12 cellular contexts compared by ENCODE assay signal in genomic region chr4:14269824-14270223, GRCh38.
DNase-seq lines count a peak whose midpoint lies in the region.
"Had no signal": no experiment of that assay in that cellular context is flagged by ENCODE, and none has a peak within 500 bp of the region (broad histone marks: within the 10 kb centered on the region; RNA-seq: fewer than 3 reads in every experiment).

No MANE protein-coding gene starts in this region.

- peak; percentile 2 for DNase-seq in stimulated activated CD4-positive, alpha-beta T cell treated with anti-CD3 and anti-CD28 coated beads, Interleukin-1b, Interleukin-23, amount 100 ng/mL, for 48 hours
- no peak for DNase-seq in stimulated activated CD4-positive, alpha-beta T cell treated with anti-CD3 and anti-CD28 coated beads, Interleukin-2, amount 100 ng/mL, for 48 hours
- DNase-seq in KBM-7 (peak; percentile 93), head of caudate nucleus (peak in 23 of 42 donors; percentile 5 to 50 (median 22)), T-helper 9 cell (no peak), NCI-H82 (lab: John Stamatoyannopoulos, UW) (no peak), iPS-NIHi11 (ENCODE audit: low spot score) (no peak)
- DNase-seq in activated T-cell treated with anti-CD3 and anti-CD28 coated beads, Interleukin-2, amount 50 U/mL, for 1 hour = no peak
- DNase-seq: activated CD4-positive, alpha-beta T cell treated with anti-CD3 and anti-CD28 coated beads, Interleukin-2, amount 50 U/mL, for 1 hour; activated naive CD4-positive, alpha-beta T cell treated with anti-CD3 and anti-CD28 coated beads, Interleukin-2, amount 50 U/mL, for 16 hours; NCI-H526; sigmoid colon had no signal

- in situ Hi-C loops in KBM-7 (cut with MboI; ENCODE audit: low pct_unique_long_range_greater_than_20kb, low sequenced_read_pairs) = no loop called here

- intact Hi-C loops in head of caudate nucleus (cut with DNase I) = no loop called here

Comparison
In these comparisons a context has a peak if more than half of its experiments do, and no peak if none do; other contexts are left out.
1. DNase-seq: peak in stimulated activated CD4-positive, alpha-beta T cell treated with anti-CD3 and anti-CD28 coated beads, Interleukin-1b, Interleukin-23, amount 100 ng/mL, for 48 hours (single experiment), KBM-7 (single experiment) and head of caudate nucleus (23 of 42); none in stimulated activated CD4-positive, alpha-beta T cell treated with anti-CD3 and anti-CD28 coated beads, Interleukin-2, amount 100 ng/mL, for 48 hours (0 of 2), T-helper 9 cell (single experiment), NCI-H82 (single experiment), iPS-NIHi11 (single experiment) and activated T-cell treated with anti-CD3 and anti-CD28 coated beads, Interleukin-2, amount 50 U/mL, for 1 hour (single experiment).